Comparison of ENCODE assay signal across 1 cellular context in the genomic region with DNA sequence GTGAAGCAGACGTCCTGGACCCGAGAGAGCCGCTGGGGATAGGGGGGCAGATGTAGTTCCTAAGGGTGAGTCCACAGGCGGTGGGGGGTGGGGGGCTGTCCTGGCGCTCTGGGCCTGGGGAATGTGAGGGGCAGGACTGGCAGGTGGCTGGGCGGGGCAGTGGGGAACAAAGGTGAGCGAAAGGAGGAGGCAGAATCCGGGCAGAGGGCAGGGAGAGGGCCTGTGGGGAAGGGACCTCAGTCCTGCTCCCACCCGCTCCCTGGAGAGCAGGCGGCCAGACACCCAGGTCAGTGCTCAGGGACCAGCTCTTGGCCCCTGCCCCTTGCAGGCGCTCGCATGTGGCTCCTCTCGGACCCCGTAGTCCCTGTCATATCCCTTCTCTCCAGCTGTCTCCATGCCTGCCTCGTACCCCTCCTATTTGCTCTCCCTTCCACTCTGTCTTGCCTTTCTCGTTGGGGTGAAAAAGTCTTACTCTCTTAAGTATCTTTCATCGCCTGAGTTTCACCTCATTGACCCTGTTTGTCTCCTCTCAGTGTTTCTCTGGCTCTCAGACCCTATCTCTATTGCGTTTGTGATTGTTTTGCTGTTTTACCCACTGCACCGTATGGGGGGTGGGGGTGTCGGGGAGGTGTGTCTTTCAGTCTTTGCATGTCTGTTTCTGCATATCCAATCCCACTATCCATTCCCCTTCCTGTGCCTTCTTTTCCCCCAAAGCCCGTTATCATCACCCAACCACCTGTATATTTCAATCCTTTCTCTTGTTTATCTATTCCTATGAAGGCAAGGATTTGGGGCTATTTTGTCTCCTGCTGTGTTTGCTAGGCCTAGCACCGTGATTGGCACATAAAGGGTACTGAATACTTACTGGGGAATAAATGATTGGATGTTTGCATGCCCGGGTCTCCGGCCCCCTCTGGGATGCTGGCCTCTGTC.
TF ChIP-seq lines count a peak whose summit lies in the region.

No MANE protein-coding gene starts in this region.

TF ChIP-seq in K562, 482 proteins besides CTCF, POLR2A, EP300 and RAD21 (continued from another document):
- TF ChIP-seq, protein P1, sequence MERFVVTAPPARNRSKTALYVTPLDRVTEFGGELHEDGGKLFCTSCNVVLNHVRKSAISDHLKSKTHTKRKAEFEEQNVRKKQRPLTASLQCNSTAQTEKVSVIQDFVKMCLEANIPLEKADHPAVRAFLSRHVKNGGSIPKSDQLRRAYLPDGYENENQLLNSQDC (CRISPR knock-in tag; IDR thresholded peaks at IDR 0.05), result no peak
- TF ChIP-seq, protein P2, sequence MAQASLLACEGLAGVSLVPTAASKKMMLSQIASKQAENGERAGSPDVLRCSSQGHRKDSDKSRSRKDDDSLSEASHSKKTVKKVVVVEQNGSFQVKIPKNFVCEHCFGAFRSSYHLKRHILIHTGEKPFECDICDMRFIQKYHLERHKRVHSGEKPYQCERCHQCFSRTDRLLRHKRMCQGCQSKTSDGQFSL (CRISPR knock-in tag; IDR thresholded peaks at IDR 0.05), result no peak
- TF ChIP-seq, protein P2 (tag; IDR thresholded peaks at IDR 0.05), result no peak
- TF ChIP-seq, protein P3, sequence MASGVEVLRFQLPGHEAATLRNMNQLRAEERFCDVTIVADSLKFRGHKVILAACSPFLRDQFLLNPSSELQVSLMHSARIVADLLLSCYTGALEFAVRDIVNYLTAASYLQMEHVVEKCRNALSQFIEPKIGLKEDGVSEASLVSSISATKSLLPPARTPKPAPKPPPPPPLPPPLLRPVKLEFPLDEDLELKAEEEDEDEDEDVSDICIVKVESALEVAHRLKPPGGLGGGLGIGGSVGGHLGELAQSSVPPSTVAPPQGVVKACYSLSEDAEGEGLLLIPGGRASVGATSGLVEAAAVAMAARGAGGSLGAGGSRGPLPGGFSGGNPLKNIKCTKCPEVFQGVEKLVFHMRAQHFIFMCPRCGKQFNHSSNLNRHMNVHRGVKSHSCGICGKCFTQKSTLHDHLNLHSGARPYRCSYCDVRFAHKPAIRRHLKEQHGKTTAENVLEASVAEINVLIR (CRISPR knock-in tag; IDR thresholded peaks at IDR 0.05), result no peak
- no peak for TF ChIP-seq RBM15 (IDR thresholded peaks at IDR 0.05; ENCODE audit: insufficient read depth, low read length)
- no peak for TF ChIP-seq ZNF140 (CRISPR knock-in tag; IDR thresholded peaks at IDR 0.05)
- TF ChIP-seq RBM22 (IDR thresholded peaks at IDR 0.05; ENCODE audit: low read depth, low read length, poor library complexity, severe bottlenecking), result no peak
- TF ChIP-seq FOXK2 (conservative IDR thresholded peaks at IDR 0.05 in 1 of 2, IDR thresholded peaks at IDR 0.05 in 1 of 2; ENCODE audit: low read depth in 2 of 2), result 0 out of 4 replicates have a peak, but pooled peaks of 1 of the 2 experiments have one; percentile 16
- TF ChIP-seq, protein P4, sequence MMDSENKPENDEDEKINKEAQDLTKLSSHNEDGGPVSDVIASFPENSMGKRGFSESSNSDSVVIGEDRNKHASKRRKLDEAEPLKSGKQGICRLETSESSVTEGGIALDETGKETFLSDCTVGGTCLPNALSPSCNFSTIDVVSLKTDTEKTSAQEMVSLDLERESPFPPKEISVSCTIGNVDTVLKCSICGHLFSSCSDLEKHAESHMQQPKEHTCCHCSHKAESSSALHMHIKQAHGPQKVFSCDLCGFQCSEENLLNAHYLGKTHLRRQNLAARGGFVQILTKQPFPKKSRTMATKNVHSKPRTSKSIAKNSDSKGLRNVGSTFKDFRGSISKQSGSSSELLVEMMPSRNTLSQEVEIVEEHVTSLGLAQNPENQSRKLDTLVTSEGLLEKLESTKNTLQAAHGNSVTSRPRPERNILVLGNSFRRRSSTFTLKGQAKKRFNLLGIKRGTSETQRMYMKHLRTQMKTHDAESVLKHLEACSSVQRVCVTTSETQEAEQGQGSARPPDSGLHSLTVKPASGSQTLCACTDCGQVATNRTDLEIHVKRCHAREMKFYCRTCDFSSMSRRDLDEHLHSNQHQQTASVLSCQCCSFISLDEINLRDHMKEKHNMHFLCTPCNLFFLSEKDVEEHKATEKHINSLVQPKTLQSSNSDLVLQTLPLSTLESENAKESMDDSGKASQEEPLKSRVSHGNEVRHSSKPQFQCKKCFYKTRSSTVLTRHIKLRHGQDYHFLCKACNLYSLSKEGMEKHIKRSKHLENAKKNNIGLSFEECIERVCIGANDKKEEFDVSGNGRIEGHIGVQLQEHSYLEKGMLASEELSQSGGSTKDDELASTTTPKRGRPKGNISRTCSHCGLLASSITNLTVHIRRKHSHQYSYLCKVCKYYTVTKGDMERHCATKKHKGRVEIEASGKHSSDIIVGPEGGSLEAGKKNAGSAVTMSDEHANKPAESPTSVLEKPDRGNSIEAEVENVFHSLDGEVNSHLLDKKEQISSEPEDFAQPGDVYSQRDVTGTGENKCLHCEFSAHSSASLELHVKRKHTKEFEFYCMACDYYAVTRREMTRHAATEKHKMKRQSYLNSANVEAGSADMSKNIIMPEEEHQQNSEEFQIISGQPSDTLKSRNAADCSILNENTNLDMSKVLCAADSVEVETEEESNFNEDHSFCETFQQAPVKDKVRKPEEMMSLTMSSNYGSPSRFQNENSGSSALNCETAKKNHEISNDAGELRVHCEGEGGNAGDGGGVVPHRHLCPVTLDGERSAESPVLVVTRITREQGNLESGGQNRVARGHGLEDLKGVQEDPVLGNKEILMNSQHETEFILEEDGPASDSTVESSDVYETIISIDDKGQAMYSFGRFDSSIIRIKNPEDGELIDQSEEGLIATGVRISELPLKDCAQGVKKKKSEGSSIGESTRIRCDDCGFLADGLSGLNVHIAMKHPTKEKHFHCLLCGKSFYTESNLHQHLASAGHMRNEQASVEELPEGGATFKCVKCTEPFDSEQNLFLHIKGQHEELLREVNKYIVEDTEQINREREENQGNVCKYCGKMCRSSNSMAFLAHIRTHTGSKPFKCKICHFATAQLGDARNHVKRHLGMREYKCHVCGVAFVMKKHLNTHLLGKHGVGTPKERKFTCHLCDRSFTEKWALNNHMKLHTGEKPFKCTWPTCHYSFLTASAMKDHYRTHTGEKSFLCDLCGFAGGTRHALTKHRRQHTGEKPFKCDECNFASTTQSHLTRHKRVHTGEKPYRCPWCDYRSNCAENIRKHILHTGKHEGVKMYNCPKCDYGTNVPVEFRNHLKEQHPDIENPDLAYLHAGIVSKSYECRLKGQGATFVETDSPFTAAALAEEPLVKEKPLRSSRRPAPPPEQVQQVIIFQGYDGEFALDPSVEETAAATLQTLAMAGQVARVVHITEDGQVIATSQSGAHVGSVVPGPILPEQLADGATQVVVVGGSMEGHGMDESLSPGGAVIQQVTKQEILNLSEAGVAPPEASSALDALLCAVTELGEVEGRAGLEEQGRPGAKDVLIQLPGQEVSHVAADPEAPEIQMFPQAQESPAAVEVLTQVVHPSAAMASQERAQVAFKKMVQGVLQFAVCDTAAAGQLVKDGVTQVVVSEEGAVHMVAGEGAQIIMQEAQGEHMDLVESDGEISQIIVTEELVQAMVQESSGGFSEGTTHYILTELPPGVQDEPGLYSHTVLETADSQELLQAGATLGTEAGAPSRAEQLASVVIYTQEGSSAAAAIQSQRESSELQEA (IDR thresholded peaks at IDR 0.05; ENCODE audit: low read depth), result peak; percentile 76
- TF ChIP-seq TAL1 (IDR thresholded peaks at IDR 0.05), result peak; percentile 57
- TF ChIP-seq, protein P5, sequence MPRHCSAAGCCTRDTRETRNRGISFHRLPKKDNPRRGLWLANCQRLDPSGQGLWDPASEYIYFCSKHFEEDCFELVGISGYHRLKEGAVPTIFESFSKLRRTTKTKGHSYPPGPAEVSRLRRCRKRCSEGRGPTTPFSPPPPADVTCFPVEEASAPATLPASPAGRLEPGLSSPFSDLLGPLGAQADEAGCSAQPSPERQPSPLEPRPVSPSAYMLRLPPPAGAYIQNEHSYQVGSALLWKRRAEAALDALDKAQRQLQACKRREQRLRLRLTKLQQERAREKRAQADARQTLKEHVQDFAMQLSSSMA (CRISPR knock-in tag; IDR thresholded peaks at IDR 0.05), result no peak
TF ChIP-seq in K562: peak in this region for 15.
